ENCODE assay signal across 1 cellular context in genomic region chr5:87367243-87367642, GRCh38.
TF ChIP-seq lines count a peak whose summit lies in the region.

No MANE protein-coding gene starts in this region.

TF ChIP-seq in IMR-90, 13 proteins besides CTCF, POLR2A, EP300 and RAD21 (continued from another document):
- TF ChIP-seq FOS (IDR thresholded peaks at IDR 0.05; ENCODE audit: low read depth, low read length), result no peak
- no peak for TF ChIP-seq CHD1 (IDR thresholded peaks at IDR 0.05; ENCODE audit: low read depth, low read length)
